Comparison of ENCODE assay signal across 3 cellular contexts in the genomic region with DNA sequence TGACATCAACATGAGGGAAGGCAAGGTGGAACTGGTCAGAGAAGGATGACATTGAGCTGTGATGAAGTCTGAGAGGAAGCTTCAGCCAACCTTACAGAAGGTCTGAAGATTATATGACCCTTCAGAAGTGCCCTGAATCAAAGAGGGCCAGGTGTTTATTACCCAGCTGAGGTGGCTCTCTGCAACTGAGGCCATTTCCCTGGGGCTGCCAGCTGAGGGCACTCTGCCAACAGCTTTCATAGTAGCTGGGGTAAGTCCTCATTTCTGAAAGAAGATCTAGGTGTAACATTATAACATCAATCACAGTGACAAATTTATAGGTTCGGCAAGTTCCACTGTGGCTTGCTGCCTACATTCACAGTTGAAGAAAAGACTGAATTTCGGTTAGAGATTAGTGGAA. TPM values are rescaled to one million over a fixed set of nuclear protein-coding genes. Genes with fewer than 3 reads are reported as not detected.
"Had no signal": no experiment of that assay in that cellular context is flagged by ENCODE, and none has a peak within 500 bp of the region (broad histone marks: within the 10 kb centered on the region; RNA-seq: fewer than 3 reads in every experiment).

No MANE protein-coding gene starts in this region.

RNA-seq across cellular contexts. Expression of a gene that starts 37.2 kb away (rescaled TPM):
- total RNA-seq: activated CD8-positive, alpha-beta memory T cell treated with anti-CD3 and anti-CD28 coated beads for 36 hours; ascending aorta; bronchial epithelial cell had no signal
